ENCODE assay signal across 8 cellular contexts in genomic region chr19:48899781-48900476, GRCh38.
DNase-seq lines count a peak whose midpoint lies in the region; ATAC-seq, FAIRE-seq and TF ChIP-seq lines count a peak whose summit lies in the region.

NUCB1 (plus strand) TSS chr19:48900312; CDS start chr19:48900797, 485 bp downstream.

- POLR2A ChIA-PET in AG04449 (lab: Yijun Ruan, JAX), result interaction anchor here (0.7 to 2.4 kb wide), 7 partner anchors 20 to 93 kb away, joined by 4 to 23 read pairs (median 5); partner anchors contain the start of genes GYS1 and RUVBL2

- DNase-seq in AG04449 (ENCODE audit: low read depth, low spot score) (peak; percentile 83), NCI-H446 treated with DMSO at 0.1 percent for 48 hours (lab: John Stamatoyannopoulos, UW) (peak; percentile 98), cerebellar cortex (ENCODE audit: low spot score) (peak; percentile 99)
- peak; percentile 99 for DNase-seq in stimulated activated CD4-positive, alpha-beta T cell treated with anti-CD3 and anti-CD28 coated beads, Interleukin-12 subunit alpha, Interleukin-12 subunit beta, amount 100 ng/mL, for 4 hours

- CTCF ChIA-PET in AG04449 (lab: Yijun Ruan, JAX), result interaction anchor here (1.5 to 2.2 kb wide), 3 partner anchors 13 to 74 kb away, joined by 4 to 8 read pairs (median 4); no protein-coding TSS in a partner anchor

- peak; percentile 90 for FAIRE-seq in islet of Langerhans (lab: Jason Lieb, UNC)

- ATAC-seq in GM18909 (IDR thresholded peaks at IDR 0.05; ENCODE audit: poor library complexity, unreplicated experiment) (peak; percentile 90), HG03280 (IDR thresholded peaks at IDR 0.05; ENCODE audit: unreplicated experiment) (peak; percentile 88)
- peak; percentile 94 to 96 for ATAC-seq in activated CD4-positive, CD25-positive, alpha-beta regulatory T cell treated with anti-CD3 and anti-CD28 coated beads, Interleukin-2, amount 50 U/mL, for 24 hours

- peak within 1 kb of the TSS; percentile 97 for H3K4me3 ChIP-seq in AG04449 (ENCODE audit: low read depth, low read length)

- peak; percentile 17 for TF ChIP-seq CTCF in AG04449 (IDR thresholded peaks at IDR 0.05; ENCODE audit: insufficient read depth, low read length, missing control alignments)

Comparison
In these comparisons a context has a peak if more than half of its experiments do, and no peak if none do; other contexts are left out.
1. Peak in every context shown above with its lines: DNase-seq, ATAC-seq and H3K4me3 ChIP-seq.